In the genomic region with DNA sequence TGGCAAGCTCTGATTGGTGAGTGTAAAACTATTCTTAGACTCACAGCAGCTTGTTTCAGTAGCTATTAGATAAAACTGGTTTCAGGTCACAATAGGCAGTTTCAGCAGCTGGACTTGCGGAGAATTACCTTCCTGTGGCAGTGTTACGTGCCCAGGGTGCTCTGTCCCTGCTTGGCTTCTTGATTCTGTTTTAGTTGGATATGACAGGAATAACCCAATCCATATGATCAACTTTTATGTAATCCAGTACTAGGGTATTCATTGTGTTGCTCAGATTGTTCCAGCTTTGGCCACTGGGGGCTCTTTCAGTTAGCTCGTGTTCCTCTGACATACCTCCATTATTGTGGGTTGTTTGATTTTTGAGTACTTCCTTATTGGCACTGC, we compare ENCODE assay signal across 8 cellular contexts. TPM values are rescaled to one million over a fixed set of nuclear protein-coding genes. Genes with fewer than 3 reads are reported as not detected.
DNase-seq lines count a peak whose midpoint lies in the region; ATAC-seq, FAIRE-seq and TF ChIP-seq lines count a peak whose summit lies in the region.

No MANE protein-coding gene starts in this region.

- no peak overlapping the region for H3K27ac ChIP-seq in HEK293 (ENCODE audit: extremely low read depth, low read depth, low read length)

- FAIRE-seq in HTR-8/SVneo (lab: Jason Lieb, UNC), result no peak

- POLR2A ChIA-PET in HEK293 (lab: Yijun Ruan, JAX), result interaction anchor here (1.4 kb wide), 1 partner anchor 22 kb away, joined by 5 read pairs; no protein-coding TSS in a partner anchor

- in situ Hi-C loops in ACHN (cut with HindIII; ENCODE audit: low pct_ligation_motif_present, low pct_unique_long_range_greater_than_20kb, low sequenced_read_pairs), result no loop called here

- peak; percentile 38 for ATAC-seq in stimulated activated naive CD8-positive, alpha-beta T cell treated with anti-CD3 and anti-CD28 coated beads, Interleukin-15, Interleukin-2, amounts not matched to agents 100 U/mL and 50 U/mL, for 24 hours

- no peaks in the 10 kb centered on the region for H3K4me1 ChIP-seq in HEK293 (ENCODE audit: control insufficient read depth, insufficient read depth, low read length)

- no peaks in the 10 kb centered on the region for H3K27me3 ChIP-seq in MG63

- H3K4me3 ChIP-seq in HEK293 (ENCODE audit: low read depth, low read length) (no peak overlapping the region), MG63 (no peak overlapping the region), foreskin fibroblast (ENCODE audit: low read depth in 1 of 2, low read length in 2 of 2) (no peak overlapping the region)

- CTCF ChIA-PET in HEK293 (lab: Yijun Ruan, JAX), result interaction anchor here (0.6 to 2.6 kb wide), 19 partner anchors 8 to 779 kb away, joined by 3 to 14 read pairs (median 5); no protein-coding TSS in a partner anchor

- TF ChIP-seq CTCF in GM12874 (IDR thresholded peaks at IDR 0.05; ENCODE audit: insufficient read depth, low read depth, low read length) (peak; percentile 54; the same call in 1 of the 2 replicates), HEK293 (tag by site-specific recombination; IDR thresholded peaks at IDR 0.05) (peak; percentile 18; the same call in 1 of the 2 replicates), foreskin fibroblast (IDR thresholded peaks at IDR 0.05; ENCODE audit: low read depth, low read length) (peak; percentile 17)

- H3K36me3 ChIP-seq in HEK293 (ENCODE audit: control insufficient read depth in 2 of 2, insufficient read depth in 1 of 2, low read length in 2 of 2) (peaks cover 0 to 4% of the 10 kb centered on the region in 2 experiments; a peak in 1 of 3 replicates), MG63 (no peaks in the 10 kb centered on the region)

- DNase-seq in ACHN, result peak; percentile 48
- DNase-seq in MG63, result peak; percentile 28
- peak; percentile 62 for DNase-seq in activated CD4-positive, alpha-beta T cell treated with anti-CD3 and anti-CD28 coated beads for 48 hours
- DNase-seq in foreskin fibroblast, result peak in 1 of 2 donors; percentile 57
- DNase-seq in stimulated activated naive CD8-positive, alpha-beta T cell treated with anti-CD3 and anti-CD28 coated beads, Interleukin-15, Interleukin-2, amounts not matched to agents 100 U/mL and 50 U/mL, for 24 hours, result peak; percentile 56
- DNase-seq in HTR-8/SVneo (ENCODE audit: insufficient read length, low spot score), result no peak

- H3K9me3 ChIP-seq in HEK293 (ENCODE audit: control insufficient read depth, insufficient read depth, low read depth, low read length) (no peaks in the 10 kb centered on the region), MG63 (no peaks in the 10 kb centered on the region)

TF ChIP-seq in HEK293, 187 proteins besides CTCF, POLR2A, EP300 and RAD21:
- no peak for TF ChIP-seq HOXA7 (CRISPR knock-in tag; IDR thresholded peaks at IDR 0.05; ENCODE audit: borderline replicate concordance)
- no peak for TF ChIP-seq HOXC10 (CRISPR knock-in tag; IDR thresholded peaks at IDR 0.05)
- TF ChIP-seq ZNF184 (tag by site-specific recombination; IDR thresholded peaks at IDR 0.05), result no peak
- no peak for TF ChIP-seq ZBTB20 (tag by site-specific recombination; IDR thresholded peaks at IDR 0.05)
- TF ChIP-seq MEIS1 (CRISPR knock-in tag; IDR thresholded peaks at IDR 0.05; ENCODE audit: borderline replicate concordance), result no peak
- no peak for TF ChIP-seq SCRT1 (tag by site-specific recombination; IDR thresholded peaks at IDR 0.05; ENCODE audit: borderline replicate concordance)
- no peak for TF ChIP-seq GLI2 (tag by site-specific recombination; IDR thresholded peaks at IDR 0.05; ENCODE audit: borderline replicate concordance, low read depth)
TF ChIP-seq in HEK293: peak in this region for 0.

RNA-seq across cellular contexts. Expression of a gene that starts 43.1 kb away (rescaled TPM):
- 8.4 and 12.6 TPM in 2 replicates for total RNA-seq in MG63 (2014; rRNA removed; shearing (Covaris generic); ENCODE audit: low replicate concordance)
